40 cellular contexts compared by ENCODE assay signal in genomic region chr17:69159418-69159817, GRCh38. TPM values are rescaled to one million over a fixed set of nuclear protein-coding genes. Genes with fewer than 3 reads are reported as not detected.
"Had no signal": no experiment of that assay in that cellular context is flagged by ENCODE, and none has a peak within 500 bp of the region (broad histone marks: within the 10 kb centered on the region; RNA-seq: fewer than 3 reads in every experiment).

No MANE protein-coding gene starts in this region.

- H3K27ac Mint-ChIP-seq: activated naive CD4-positive, alpha-beta T cell treated with anti-CD3 and anti-CD28 coated beads for 36 hours; activated naive CD4-positive, alpha-beta T cell treated with anti-CD3 and anti-CD28 coated beads, Interleukin-2, amount 10 ng/mL, durations not matched to agents 7 days and 5 days; activated naive CD4-positive, alpha-beta T cell treated with anti-CD3 and anti-CD28 coated beads, Interleukin-2, amount 50 U/mL, for 24 hours; activated naive CD4-positive, alpha-beta T cell treated with anti-CD3 and anti-CD28 coated beads, Interleukin-2, amount 50 U/mL, for 72 hours; activated naive CD8-positive, alpha-beta T cell; activated naive CD8-positive, alpha-beta T cell treated with anti-CD3 and anti-CD28 coated beads for 36 hours; activated naive CD8-positive, alpha-beta T cell treated with anti-CD3 and anti-CD28 coated beads, Interleukin-2, amount 10 ng/mL, durations not matched to agents 7 days and 5 days; activated naive CD8-positive, alpha-beta T cell treated with anti-CD3 and anti-CD28 coated beads, Interleukin-2, amount 50 U/mL, for 24 hours; activated T-cell treated with anti-CD3 and anti-CD28 coated beads, Interleukin-2, amount 50 U/mL, for 24 hours; activated T-cell treated with anti-CD3 and anti-CD28 coated beads, Interleukin-2, amount 50 U/mL, for 72 hours; activated T-helper 1 cell treated with anti-CD3 and anti-CD28 coated beads, Interleukin-12 subunit alpha, Interleukin-12 subunit beta, Interleukin-2, Interleukin-4 antibody, amounts not matched to agents 30 ng/mL and 10 ng/mL and 1 ng/mL, durations not matched to agents 14 hours and 24 hours and 36 hours; activated T-helper 17 cell treated with anti-CD3 and anti-CD28 coated beads, Interleukin-2, amount 50 U/mL, for 72 hours; activated T-helper 2 cell treated with anti-CD3 and anti-CD28 coated beads, Interferon-gamma antibody, Interleukin-2, Interleukin-4, amounts not matched to agents 10 μg/mL and 5 μg/mL and 100 μg/mL, durations not matched to agents 14 hours and 24 hours and 36 hours; brain had no signal

- ATAC-seq: activated naive CD4-positive, alpha-beta T cell treated with anti-CD3 and anti-CD28 coated beads, Interleukin-2, amount 50 U/mL, for 72 hours; activated naive CD8-positive, alpha-beta T cell treated with anti-CD3 and anti-CD28 coated beads, Interleukin-2, amount 50 U/mL, for 24 hours; activated T-cell treated with anti-CD3 and anti-CD28 coated beads, Interleukin-2, amount 50 U/mL, for 4 hours; activated T-cell treated with anti-CD3 and anti-CD28 coated beads, Interleukin-2, amount 50 U/mL, for 72 hours; activated T-helper 17 cell treated with anti-CD3 and anti-CD28 coated beads, Interleukin-2, amount 50 U/mL, for 72 hours; body of pancreas had no signal

- H3K36me3 Mint-ChIP-seq: activated naive CD4-positive, alpha-beta T cell treated with anti-CD3 and anti-CD28 coated beads, Interleukin-2, amount 10 ng/mL, durations not matched to agents 7 days and 5 days; activated naive CD4-positive, alpha-beta T cell treated with anti-CD3 and anti-CD28 coated beads, Interleukin-2, amount 50 U/mL, for 72 hours; activated naive CD8-positive, alpha-beta T cell treated with anti-CD3 and anti-CD28 coated beads, Interleukin-2, amount 10 ng/mL, durations not matched to agents 7 days and 5 days; brain had no signal

- H3K4me1 ChIP-seq: adrenal gland, ascending aorta, body of pancreas, breast epithelium had no signal

- H3K36me3 ChIP-seq: adrenal gland, ascending aorta, brain microvascular endothelial cell, breast epithelium, cardiac muscle cell had no signal

- FAIRE-seq: astrocyte, bronchial epithelial cell had no signal

- H3K27ac ChIP-seq: adrenal gland, ascending aorta, body of pancreas, brain microvascular endothelial cell, breast epithelium, cardiac muscle cell had no signal

- H3K27me3 Mint-ChIP-seq: activated naive CD4-positive, alpha-beta T cell treated with anti-CD3 and anti-CD28 coated beads, Interleukin-2, amount 10 ng/mL, durations not matched to agents 7 days and 5 days; activated naive CD4-positive, alpha-beta T cell treated with anti-CD3 and anti-CD28 coated beads, Interleukin-2, amount 50 U/mL, for 24 hours; activated naive CD8-positive, alpha-beta T cell; activated naive CD8-positive, alpha-beta T cell treated with anti-CD3 and anti-CD28 coated beads for 36 hours; activated naive CD8-positive, alpha-beta T cell treated with anti-CD3 and anti-CD28 coated beads, Interleukin-2, amount 10 ng/mL, durations not matched to agents 7 days and 5 days; activated naive CD8-positive, alpha-beta T cell treated with anti-CD3 and anti-CD28 coated beads, Interleukin-2, amount 50 U/mL, for 24 hours; activated T-cell treated with anti-CD3 and anti-CD28 coated beads, Interleukin-2, amount 50 U/mL, for 24 hours; activated T-helper 17 cell treated with anti-CD3 and anti-CD28 coated beads, Interleukin-2, amount 50 U/mL, for 72 hours; central memory CD8-positive, alpha-beta T cell had no signal

- H3K9me3 Mint-ChIP-seq: activated naive CD4-positive, alpha-beta T cell treated with anti-CD3 and anti-CD28 coated beads for 36 hours; activated naive CD4-positive, alpha-beta T cell treated with anti-CD3 and anti-CD28 coated beads, Interleukin-2, amount 10 ng/mL, durations not matched to agents 7 days and 5 days; activated naive CD4-positive, alpha-beta T cell treated with anti-CD3 and anti-CD28 coated beads, Interleukin-2, amount 50 U/mL, for 24 hours; activated naive CD4-positive, alpha-beta T cell treated with anti-CD3 and anti-CD28 coated beads, Interleukin-2, amount 50 U/mL, for 72 hours; activated naive CD8-positive, alpha-beta T cell treated with anti-CD3 and anti-CD28 coated beads for 36 hours; activated naive CD8-positive, alpha-beta T cell treated with anti-CD3 and anti-CD28 coated beads, Interleukin-2, amount 10 ng/mL, durations not matched to agents 7 days and 5 days; activated naive CD8-positive, alpha-beta T cell treated with anti-CD3 and anti-CD28 coated beads, Interleukin-2, amount 50 U/mL, for 24 hours; activated T-cell treated with anti-CD3 and anti-CD28 coated beads, Interleukin-2, amount 50 U/mL, for 24 hours; activated T-cell treated with anti-CD3 and anti-CD28 coated beads, Interleukin-2, amount 50 U/mL, for 4 hours; activated T-cell treated with anti-CD3 and anti-CD28 coated beads, Interleukin-2, amount 50 U/mL, for 72 hours; activated T-helper 1 cell treated with anti-CD3 and anti-CD28 coated beads, Interleukin-12 subunit alpha, Interleukin-12 subunit beta, Interleukin-2, Interleukin-4 antibody, amounts not matched to agents 30 ng/mL and 10 ng/mL and 1 ng/mL, durations not matched to agents 14 hours and 24 hours and 36 hours; activated T-helper 17 cell treated with anti-CD3 and anti-CD28 coated beads, Interleukin-2, amount 50 U/mL, for 72 hours; activated T-helper 2 cell treated with anti-CD3 and anti-CD28 coated beads, Interferon-gamma antibody, Interleukin-2, Interleukin-4, amounts not matched to agents 10 μg/mL and 5 μg/mL and 100 μg/mL, durations not matched to agents 14 hours and 24 hours and 36 hours; brain; central memory CD8-positive, alpha-beta T cell had no signal

- H3K27me3 ChIP-seq: adrenal gland, ascending aorta, body of pancreas, brain microvascular endothelial cell, breast epithelium, cardiac muscle cell had no signal

- H3K4me1 Mint-ChIP-seq: activated naive CD4-positive, alpha-beta T cell treated with anti-CD3 and anti-CD28 coated beads, Interleukin-2, amount 10 ng/mL, durations not matched to agents 7 days and 5 days; activated naive CD4-positive, alpha-beta T cell treated with anti-CD3 and anti-CD28 coated beads, Interleukin-2, amount 50 U/mL, for 24 hours; activated naive CD8-positive, alpha-beta T cell treated with anti-CD3 and anti-CD28 coated beads for 36 hours; activated naive CD8-positive, alpha-beta T cell treated with anti-CD3 and anti-CD28 coated beads, Interleukin-2, amount 10 ng/mL, durations not matched to agents 7 days and 5 days; activated naive CD8-positive, alpha-beta T cell treated with anti-CD3 and anti-CD28 coated beads, Interleukin-2, amount 50 U/mL, for 24 hours; activated T-helper 17 cell treated with anti-CD3 and anti-CD28 coated beads, Interleukin-2, amount 50 U/mL, for 72 hours; brain; central memory CD8-positive, alpha-beta T cell had no signal

- H3K4me3 ChIP-seq: adrenal gland, ascending aorta, body of pancreas, breast epithelium, cardiac muscle cell had no signal

- DNase-seq: activated effector memory CD4-positive, alpha-beta T cell treated with anti-CD3 and anti-CD28 coated beads, Interleukin-2, amount 50 U/mL, for 16 hours; activated effector memory CD4-positive, alpha-beta T cell treated with Interleukin-2 at 50 U/mL for 16 hours; activated gamma-delta T cell; activated gamma-delta T cell treated with Interleukin-2 at 50 U/mL for 16 hours; activated naive CD4-positive, alpha-beta T cell; activated naive CD4-positive, alpha-beta T cell treated with anti-CD3 and anti-CD28 coated beads for 36 hours; activated naive CD4-positive, alpha-beta T cell treated with anti-CD3 and anti-CD28 coated beads, Interleukin-2, amount 10 ng/mL, durations not matched to agents 7 days and 5 days; activated naive CD4-positive, alpha-beta T cell treated with anti-CD3 and anti-CD28 coated beads, Interleukin-2, amount 50 U/mL, for 16 hours; activated naive CD4-positive, alpha-beta T cell treated with Interleukin-2 at 50 U/mL for 16 hours; activated naive CD8-positive, alpha-beta T cell treated with anti-CD3 and anti-CD28 coated beads for 36 hours; activated naive CD8-positive, alpha-beta T cell treated with anti-CD3 and anti-CD28 coated beads, Interleukin-2, amount 10 ng/mL, durations not matched to agents 7 days and 5 days; activated naive CD8-positive, alpha-beta T cell treated with anti-CD3 and anti-CD28 coated beads, Interleukin-2, amount 50 U/mL, for 24 hours; activated T-cell treated with anti-CD3 and anti-CD28 coated beads, Interleukin-2, amount 50 U/mL, for 1 hour; activated T-cell treated with anti-CD3 and anti-CD28 coated beads, Interleukin-2, amount 50 U/mL, for 24 hours; activated T-cell treated with anti-CD3 and anti-CD28 coated beads, Interleukin-2, amount 50 U/mL, for 4 hours; activated T-cell treated with anti-CD3 and anti-CD28 coated beads, Interleukin-2, amount 50 U/mL, for 48 hours; activated T-cell treated with anti-CD3 and anti-CD28 coated beads, Interleukin-2, amount 50 U/mL, for 72 hours; adrenal gland; amniotic stem cell; amygdala; anterior cingulate cortex; aorta; body of pancreas; brain microvascular endothelial cell; caudate nucleus; central memory CD4-positive, alpha-beta T cell; cerebellar nuclear complex had no signal

- H3K4me3 Mint-ChIP-seq: activated naive CD4-positive, alpha-beta T cell treated with anti-CD3 and anti-CD28 coated beads for 36 hours; activated naive CD4-positive, alpha-beta T cell treated with anti-CD3 and anti-CD28 coated beads, Interleukin-2, amount 10 ng/mL, durations not matched to agents 7 days and 5 days; activated naive CD4-positive, alpha-beta T cell treated with anti-CD3 and anti-CD28 coated beads, Interleukin-2, amount 50 U/mL, for 24 hours; activated naive CD8-positive, alpha-beta T cell; activated naive CD8-positive, alpha-beta T cell treated with anti-CD3 and anti-CD28 coated beads for 36 hours; activated naive CD8-positive, alpha-beta T cell treated with anti-CD3 and anti-CD28 coated beads, Interleukin-2, amount 10 ng/mL, durations not matched to agents 7 days and 5 days; activated naive CD8-positive, alpha-beta T cell treated with anti-CD3 and anti-CD28 coated beads, Interleukin-2, amount 50 U/mL, for 24 hours; activated T-cell treated with anti-CD3 and anti-CD28 coated beads, Interleukin-2, amount 50 U/mL, for 24 hours; activated T-cell treated with anti-CD3 and anti-CD28 coated beads, Interleukin-2, amount 50 U/mL, for 4 hours; activated T-cell treated with anti-CD3 and anti-CD28 coated beads, Interleukin-2, amount 50 U/mL, for 72 hours; activated T-helper 1 cell treated with anti-CD3 and anti-CD28 coated beads, Interleukin-12 subunit alpha, Interleukin-12 subunit beta, Interleukin-2, Interleukin-4 antibody, amounts not matched to agents 30 ng/mL and 10 ng/mL and 1 ng/mL, durations not matched to agents 14 hours and 24 hours and 36 hours; activated T-helper 17 cell treated with anti-CD3 and anti-CD28 coated beads, Interleukin-2, amount 50 U/mL, for 72 hours; brain; central memory CD8-positive, alpha-beta T cell had no signal

- H3K9me3 ChIP-seq: ascending aorta, body of pancreas, breast epithelium had no signal

RNA-seq across cellular contexts. Expression of gene ABCA6, which starts 17.7 kb away (rescaled TPM):
- total RNA-seq: activated naive CD4-positive, alpha-beta T cell treated with anti-CD3 and anti-CD28 coated beads for 36 hours; activated T-helper 1 cell treated with anti-CD3 and anti-CD28 coated beads, Interleukin-12 subunit alpha, Interleukin-12 subunit beta, Interleukin-2, Interleukin-4 antibody, amounts not matched to agents 30 ng/mL and 10 ng/mL and 1 ng/mL, durations not matched to agents 14 hours and 24 hours and 36 hours; activated T-helper 2 cell treated with anti-CD3 and anti-CD28 coated beads, Interferon-gamma antibody, Interleukin-2, Interleukin-4, amounts not matched to agents 10 μg/mL and 5 μg/mL and 100 μg/mL, durations not matched to agents 14 hours and 24 hours and 36 hours; astrocyte; cardiac muscle cell had no signal
- polyA plus RNA-seq: cardiac muscle cell had no signal
